ENCODE assay signal across 21 cellular contexts in the genomic region with DNA sequence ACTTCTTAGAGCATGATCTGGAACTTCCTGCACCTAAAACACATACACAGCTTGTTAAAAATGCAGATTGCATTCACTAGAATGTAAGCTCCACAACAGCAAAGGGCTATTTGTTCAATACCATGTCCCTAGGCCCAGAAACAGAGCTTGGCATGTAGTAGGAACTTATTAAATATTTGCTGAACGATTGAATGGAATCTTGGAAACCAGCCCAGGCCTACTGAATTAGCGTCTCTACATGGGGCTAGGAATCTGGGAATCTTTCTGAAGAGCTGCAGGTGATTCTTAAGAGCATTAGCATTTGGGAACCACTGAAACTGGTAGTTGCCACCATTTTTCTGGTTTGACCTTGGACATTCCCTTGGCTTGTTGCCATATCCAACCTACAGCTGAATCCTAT.
A peak's percentile ranks its signal among the peaks of the same experiment; 100 is the strongest.
DNase-seq lines count a peak whose midpoint lies in the region; ATAC-seq and TF ChIP-seq lines count a peak whose summit lies in the region.
"Had no signal": no experiment of that assay in that cellular context is flagged by ENCODE, and none has a peak within 500 bp of the region (broad histone marks: within the 10 kb centered on the region; RNA-seq: fewer than 3 reads in every experiment).

No MANE protein-coding gene starts in this region.

- no peak overlapping the region for H3K27ac ChIP-seq in right atrium auricular region
- H3K27ac ChIP-seq: heart left ventricle had no signal

- H3K4me3 ChIP-seq in astrocyte of the cerebellum (ENCODE audit: low read depth, low read length) (no peak overlapping the region), right atrium auricular region (no peak overlapping the region)
- H3K4me3 ChIP-seq: heart left ventricle had no signal

- no peaks in the 10 kb centered on the region for H3K9me3 ChIP-seq in right atrium auricular region
- H3K9me3 ChIP-seq: heart left ventricle had no signal

- TF ChIP-seq CTCF in astrocyte of the cerebellum (IDR thresholded peaks at IDR 0.05; ENCODE audit: low read depth, low read length, missing control alignments) (no peak), right atrium auricular region (IDR thresholded peaks at IDR 0.05) (no peak)

- no peak for ATAC-seq in GM21360 (IDR thresholded peaks at IDR 0.05; ENCODE audit: unreplicated experiment)
- ATAC-seq: activated CD4-positive, alpha-beta T cell treated with anti-CD3 and anti-CD28 coated beads for 36 hours; CD8-positive, alpha-beta T cell; heart left ventricle; left colon; naive thymus-derived CD8-positive, alpha-beta T cell had no signal

- no peaks in the 10 kb centered on the region for H3K36me3 ChIP-seq in right atrium auricular region
- H3K36me3 ChIP-seq: heart left ventricle had no signal

- DNase-seq in COR-L47 (lab: John Stamatoyannopoulos, UW), result peak; percentile 85
- DNase-seq in NCI-H1092 (lab: John Stamatoyannopoulos, UW), result peak; percentile 32
- DNase-seq in astrocyte of the cerebellum (ENCODE audit: low read depth), result peak; percentile 13
- peak; percentile 62 for DNase-seq in mucosa of gallbladder (ENCODE audit: low spot score)
- no peak for DNase-seq in NOMO-1 treated with DMSO at 0.1 percent for 48 hours (lab: John Stamatoyannopoulos, UW; ENCODE audit: unreplicated experiment)
- DNase-seq in right atrium auricular region (ENCODE audit: low spot score), result no peak
- DNase-seq: activated CD4-positive, alpha-beta T cell treated with anti-CD3 and anti-CD28 coated beads for 36 hours; activated naive CD4-positive, alpha-beta T cell treated with anti-CD3 and anti-CD28 coated beads, Interleukin-2, amount 50 U/mL, for 16 hours; CD8-positive, alpha-beta T cell; central memory CD4-positive, alpha-beta T cell; DMS79 treated with DMSO at 0.1 percent for 48 hours; heart left ventricle; KBM-7; left colon; MV-4-11; naive thymus-derived CD8-positive, alpha-beta T cell; NCI-H2107; NCI-H82; SHP77; substantia nigra had no signal

- no peaks in the 10 kb centered on the region for H3K27me3 ChIP-seq in right atrium auricular region

- no peaks in the 10 kb centered on the region for H3K4me1 ChIP-seq in right atrium auricular region
- H3K4me1 ChIP-seq: heart left ventricle had no signal

- in situ Hi-C loops in astrocyte of the cerebellum (cut with HindIII; ENCODE audit: low sequenced_read_pairs), result no loop called here

Comparison
In these comparisons a context has a peak if more than half of its experiments do, and no peak if none do; other contexts are left out.
1. DNase-seq: peak in COR-L47 (single experiment), NCI-H1092 (single experiment), astrocyte of the cerebellum (single experiment) and mucosa of gallbladder (single experiment); none in NOMO-1 treated with DMSO at 0.1 percent for 48 hours (single experiment) and right atrium auricular region (single experiment).